17 cellular contexts compared by ENCODE assay signal in the genomic region with DNA sequence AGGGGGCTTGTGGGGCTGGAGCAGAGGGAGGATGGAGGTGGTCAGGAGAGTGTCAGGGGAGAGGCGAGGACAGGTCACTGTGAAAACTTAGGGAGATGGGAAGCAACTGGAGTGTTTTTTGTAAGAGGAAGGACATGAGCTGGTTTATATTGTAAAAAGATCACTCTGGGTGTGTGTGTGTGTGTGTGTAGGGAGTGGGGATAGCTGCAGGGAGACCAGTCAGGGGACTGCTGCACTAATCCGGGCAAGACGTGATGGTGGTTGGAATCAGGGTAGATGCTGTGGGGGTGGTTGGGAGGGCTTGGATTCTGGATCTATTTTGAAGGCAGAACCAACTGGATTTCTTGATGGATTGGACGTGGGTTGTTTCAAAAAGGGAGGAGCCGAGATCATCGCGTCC. TPM values are rescaled to one million over a fixed set of nuclear protein-coding genes. Genes with fewer than 3 reads are reported as not detected.
A peak's percentile ranks its signal among the peaks of the same experiment; 100 is the strongest.
DNase-seq lines count a peak whose midpoint lies in the region; ATAC-seq and TF ChIP-seq lines count a peak whose summit lies in the region.
"Had no signal": no experiment of that assay in that cellular context is flagged by ENCODE, and none has a peak within 500 bp of the region (broad histone marks: within the 10 kb centered on the region; RNA-seq: fewer than 3 reads in every experiment).

No MANE protein-coding gene starts in this region.

- H3K27me3 ChIP-seq in neuronal stem cell (ENCODE audit: control insufficient read depth in 3 of 3, insufficient read depth in 3 of 3, low read depth in 1 of 3, low read length in 3 of 3) (peaks cover 0 to 64% (median 16%) of the 10 kb centered on the region in 3 experiments), prostate gland (replicated peaks; ENCODE audit: insufficient read depth) (no peaks in the 10 kb centered on the region), foreskin keratinocyte (peaks cover 26% of the 10 kb centered on the region), body of pancreas (no peaks in the 10 kb centered on the region)

- no peak overlapping the region for H2BK120ac ChIP-seq in neuronal stem cell (ENCODE audit: low read depth, low read length)

- WGBS in neuronal stem cell (ENCODE audit: extremely low coverage in 2 of 2, insufficient read length in 2 of 2, insufficient replicate concordance in 1 of 2), 2 donors, result no CpG with 5 or more reads among the region's 7 CpGs
- WGBS in prostate gland, result 76% methylated on average over 7 of the region's 7 CpGs
- 81 to 85% methylated on average over 7 of the region's 7 CpGs for WGBS in body of pancreas, 2 donors

- no peak overlapping the region for H3K4me3 ChIP-seq in HEK293 (ENCODE audit: low read depth, low read length)
- no peak overlapping the region for H3K4me3 ChIP-seq in neuronal stem cell (ENCODE audit: low read length in 2 of 2)
- H3K4me3 ChIP-seq in prostate gland, result no peak overlapping the region
- no peak overlapping the region for H3K4me3 ChIP-seq in body of pancreas
- H3K4me3 ChIP-seq: GM23338 had no signal

- no peak overlapping the region for H3K14ac ChIP-seq in neuronal stem cell (ENCODE audit: low read length)

- no peak overlapping the region for H2BK15ac ChIP-seq in neuronal stem cell (ENCODE audit: low read length)

- no peaks in the 10 kb centered on the region for H3K4me1 ChIP-seq in HEK293 (ENCODE audit: control insufficient read depth, insufficient read depth, low read length)
- H3K4me1 ChIP-seq in neuronal stem cell (ENCODE audit: control insufficient read depth in 2 of 2, insufficient read depth in 1 of 2, low read depth in 1 of 2, low read length in 2 of 2), result peaks cover 7 to 10% of the 10 kb centered on the region in 2 donors
- H3K4me1 ChIP-seq in prostate gland (replicated peaks), result peaks cover 2% of the 10 kb centered on the region
- peaks cover 6% of the 10 kb centered on the region for H3K4me1 ChIP-seq in foreskin keratinocyte
- H3K4me1 ChIP-seq in body of pancreas, result peaks cover 17% of the 10 kb centered on the region

- H3K18ac ChIP-seq in neuronal stem cell (ENCODE audit: low read length), result no peak overlapping the region

- no peak overlapping the region for H2BK12ac ChIP-seq in neuronal stem cell (ENCODE audit: low read length)

- no peaks in the 10 kb centered on the region for H3K79me1 ChIP-seq in neuronal stem cell (ENCODE audit: low read depth, low read length)

- H3K23ac ChIP-seq in neuronal stem cell (ENCODE audit: low read depth, low read length, poor library complexity), result no peak overlapping the region

- no peak overlapping the region for H4K91ac ChIP-seq in neuronal stem cell (ENCODE audit: low read depth, low read length, poor library complexity)

- H3K4ac ChIP-seq in neuronal stem cell (ENCODE audit: low read length), result no peak overlapping the region

- TF ChIP-seq POLR2A in prostate gland (IDR thresholded peaks at IDR 0.05) (no peak), body of pancreas (IDR thresholded peaks at IDR 0.05) (no peak)

- H3K36me3 ChIP-seq in HEK293 (ENCODE audit: control insufficient read depth in 2 of 2, insufficient read depth in 1 of 2, low read length in 2 of 2), result no peaks in the 10 kb centered on the region
- H3K36me3 ChIP-seq in neuronal stem cell (replicated peaks in 1 of 2; ENCODE audit: control insufficient read depth in 2 of 2, insufficient read depth in 2 of 2, low read length in 2 of 2), result no peaks in the 10 kb centered on the region
- H3K36me3 ChIP-seq in prostate gland, result no peaks in the 10 kb centered on the region
- no peaks in the 10 kb centered on the region for H3K36me3 ChIP-seq in body of pancreas (replicated peaks in 1 of 2; ENCODE audit: insufficient read depth in 1 of 2, low read depth in 2 of 2)

- ATAC-seq in foreskin keratinocyte (no peak), body of pancreas (no peak)
- ATAC-seq: GM23338, HCT116 had no signal

- TF ChIP-seq CTCF in HEK293 (tag by site-specific recombination; IDR thresholded peaks at IDR 0.05) (no peak), prostate gland (IDR thresholded peaks at IDR 0.05) (no peak), foreskin keratinocyte (conservative IDR thresholded peaks at IDR 0.05) (no peak), body of pancreas (IDR thresholded peaks at IDR 0.05) (no peak)

- POLR2A ChIA-PET in HEK293 (lab: Yijun Ruan, JAX), result no interaction called here

- H3K9ac ChIP-seq in neuronal stem cell (ENCODE audit: low read depth, low read length, poor library complexity), result no peak overlapping the region

- H3K9me3 ChIP-seq in HEK293 (ENCODE audit: control insufficient read depth, insufficient read depth, low read depth, low read length), result no peaks in the 10 kb centered on the region
- no peaks in the 10 kb centered on the region for H3K9me3 ChIP-seq in neuronal stem cell (replicated peaks in 1 of 2; ENCODE audit: control insufficient read depth in 2 of 2, insufficient read depth in 1 of 2, low read depth in 1 of 2, low read length in 2 of 2)
- no peaks in the 10 kb centered on the region for H3K9me3 ChIP-seq in prostate gland
- no peaks in the 10 kb centered on the region for H3K9me3 ChIP-seq in body of pancreas

- no peak overlapping the region for H4K8ac ChIP-seq in neuronal stem cell (ENCODE audit: low read depth, low read length)

- intact Hi-C loops in prostate gland (cut with DNase I) (no loop called here), body of pancreas (cut with DNase I) (no loop called here)

- peak overlapping the region; percentile 34 for H2AK5ac ChIP-seq in neuronal stem cell (ENCODE audit: low read depth, low read length)

- CTCF ChIA-PET in HEK293 (lab: Yijun Ruan, JAX), result interaction anchor here (0.6 kb wide), 1 partner anchor 47 kb away, joined by 3 read pairs; no protein-coding TSS in a partner anchor

- H3K4me2 ChIP-seq in neuronal stem cell (ENCODE audit: insufficient read depth, low read length, poor library complexity, severe bottlenecking), result no peak overlapping the region
- H3K4me2 ChIP-seq: GM23338 had no signal

- H2BK5ac ChIP-seq in neuronal stem cell (ENCODE audit: low read length), result no peak overlapping the region

- DNase-seq in neuronal stem cell (ENCODE audit: low spot score), result no peak
- DNase-seq in prostate gland (ENCODE audit: low spot score), result no peak
- no peak for DNase-seq in foreskin keratinocyte
- no peak for DNase-seq in SIG-M5 (lab: John Stamatoyannopoulos, UW)
- DNase-seq in body of pancreas, result no peak
- DNase-seq: C1 segment of cervical spinal cord; Calu3; CD4-positive, alpha-beta memory T cell; COR-L47; DMS53; DMS79 treated with DMSO at 0.1 percent for 48 hours; GF-D8; H9; HFFc6 had no signal

- H3K27ac ChIP-seq in HEK293 (ENCODE audit: extremely low read depth, low read depth, low read length) (no peak overlapping the region), neuronal stem cell (replicated peaks; ENCODE audit: low read length) (no peak overlapping the region), prostate gland (peak overlapping the region; percentile 91 to 98), foreskin keratinocyte (no peak overlapping the region), body of pancreas (no peak overlapping the region)

- H2AFZ ChIP-seq in neuronal stem cell (ENCODE audit: low read length), result no peak overlapping the region
- H2AFZ ChIP-seq: GM23338 had no signal

TF ChIP-seq in HEK293, 187 proteins besides CTCF, POLR2A, EP300 and RAD21:
- TF ChIP-seq, protein P1, sequence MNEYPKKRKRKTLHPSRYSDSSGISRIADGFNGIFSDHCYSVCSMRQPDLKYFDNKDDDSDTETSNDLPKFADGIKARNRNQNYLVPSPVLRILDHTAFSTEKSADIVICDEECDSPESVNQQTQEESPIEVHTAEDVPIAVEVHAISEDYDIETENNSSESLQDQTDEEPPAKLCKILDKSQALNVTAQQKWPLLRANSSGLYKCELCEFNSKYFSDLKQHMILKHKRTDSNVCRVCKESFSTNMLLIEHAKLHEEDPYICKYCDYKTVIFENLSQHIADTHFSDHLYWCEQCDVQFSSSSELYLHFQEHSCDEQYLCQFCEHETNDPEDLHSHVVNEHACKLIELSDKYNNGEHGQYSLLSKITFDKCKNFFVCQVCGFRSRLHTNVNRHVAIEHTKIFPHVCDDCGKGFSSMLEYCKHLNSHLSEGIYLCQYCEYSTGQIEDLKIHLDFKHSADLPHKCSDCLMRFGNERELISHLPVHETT (tag by site-specific recombination; IDR thresholded peaks at IDR 0.05), result no peak
- TF ChIP-seq ZNF776 (tag by site-specific recombination; IDR thresholded peaks at IDR 0.05; ENCODE audit: borderline replicate concordance) (no peak), ZSCAN23 (tag by site-specific recombination; IDR thresholded peaks at IDR 0.05) (no peak), ZNF600 (tag by site-specific recombination; IDR thresholded peaks at IDR 0.05) (0 out of 2 replicates have a peak, but pooled peaks have one; percentile 41), MEIS1 (CRISPR knock-in tag; IDR thresholded peaks at IDR 0.05; ENCODE audit: borderline replicate concordance) (no peak), ZBTB1 (tag by site-specific recombination; IDR thresholded peaks at IDR 0.05) (no peak), ZNF175 (tag by site-specific recombination; IDR thresholded peaks at IDR 0.05) (no peak), YY2 (tag by site-specific recombination; IDR thresholded peaks at IDR 0.05) (no peak)
TF ChIP-seq in HEK293: peak in this region for 1.

RNA-seq across cellular contexts. Expression of a gene that starts 11.3 kb away (rescaled TPM):
- polyA plus RNA-seq in neuronal stem cell (2013, experiment 1 of 2), result 2.5 TPM
- polyA plus RNA-seq in neuronal stem cell (2013, experiment 2 of 2), result 2.3 TPM
- total RNA-seq in prostate gland (100 to 1,000 TPM; 114 to 199 TPM), foreskin keratinocyte (2.2 and 4.5 TPM in 2 replicates), body of pancreas (10 to 100 TPM in 1 of 2 donors, 1 to 10 TPM in 1; 8.6 to 12.2 TPM)
- 1.5 and 2.5 TPM in 2 replicates for polyA plus RNA-seq in foreskin keratinocyte
- total RNA-seq: CD4-positive, alpha-beta memory T cell had no signal
- polyA plus RNA-seq: CD4-positive, alpha-beta memory T cell had no signal

Comparison
In these comparisons a context has a peak if more than half of its experiments do, and no peak if none do; other contexts are left out.
1. H3K27ac ChIP-seq: peak in prostate gland (2 of 2); none in HEK293 (single experiment), neuronal stem cell (single experiment), foreskin keratinocyte (single experiment) and body of pancreas (0 of 4).
2. RNA of a gene that starts 11.3 kb away (total RNA-seq): 114 to 199 TPM in prostate gland; 8.6 to 12.2 TPM in body of pancreas and 2.2 to 4.5 TPM in foreskin keratinocyte; every median in the first group is over 4 times any median in the second.